ENCODE assay signal across 8 cellular contexts in the genomic region with DNA sequence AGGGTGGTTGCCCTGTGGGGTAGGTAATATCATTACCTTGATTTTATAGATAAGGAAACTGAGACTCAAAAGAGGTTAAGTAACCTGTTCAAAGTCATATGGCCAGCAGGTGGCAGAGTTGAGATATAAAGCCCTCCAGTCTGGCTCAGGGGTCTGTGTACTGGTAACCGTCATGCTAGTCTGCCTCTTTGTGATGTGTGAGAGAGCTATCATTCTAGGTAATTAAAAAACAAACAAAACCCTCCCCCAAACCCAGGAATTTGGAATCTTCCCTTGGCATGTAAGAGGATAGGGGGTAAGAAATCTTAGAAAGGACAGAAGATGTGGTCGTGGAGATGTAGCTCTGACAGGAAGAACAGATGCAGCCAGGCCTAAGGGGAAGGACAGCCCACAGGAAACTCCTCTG.
DNase-seq lines count a peak whose midpoint lies in the region.

No MANE protein-coding gene starts in this region.

- DNase-seq in DMS79 treated with DMSO at 0.1 percent for 48 hours (lab: John Stamatoyannopoulos, UW) (peak; percentile 73), DMS79 (lab: John Stamatoyannopoulos, UW) (no peak), LoVo (ENCODE audit: low spot score) (peak; percentile 56), SK-N-DZ (ENCODE audit: low spot score) (peak; percentile 88), islet precursor cell (peak; percentile 91), cerebellar nuclear complex (lab: John Stamatoyannopoulos, UW) (no peak)
- peak; percentile 51 for DNase-seq in activated naive CD8-positive, alpha-beta T cell treated with anti-CD3 and anti-CD28 coated beads, Interleukin-2, amount 50 U/mL, for 16 hours (ENCODE audit: low read depth, low spot score)
- peak; percentile 27 to 52 (median 41) for DNase-seq in stimulated activated CD4-positive, alpha-beta T cell treated with anti-CD3 and anti-CD28 coated beads, TNF-alpha, amount 100 ng/mL, for 48 hours (ENCODE audit: low read depth in 3 of 3)

Comparison
In these comparisons a context has a peak if more than half of its experiments do, and no peak if none do; other contexts are left out.
1. DNase-seq: peak in DMS79 treated with DMSO at 0.1 percent for 48 hours (single experiment), LoVo (single experiment), SK-N-DZ (single experiment), activated naive CD8-positive, alpha-beta T cell treated with anti-CD3 and anti-CD28 coated beads, Interleukin-2, amount 50 U/mL, for 16 hours (single experiment), islet precursor cell (single experiment) and stimulated activated CD4-positive, alpha-beta T cell treated with anti-CD3 and anti-CD28 coated beads, TNF-alpha, amount 100 ng/mL, for 48 hours (3 of 3); none in DMS79 (single experiment) and cerebellar nuclear complex (0 of 2).